In the genomic region with DNA sequence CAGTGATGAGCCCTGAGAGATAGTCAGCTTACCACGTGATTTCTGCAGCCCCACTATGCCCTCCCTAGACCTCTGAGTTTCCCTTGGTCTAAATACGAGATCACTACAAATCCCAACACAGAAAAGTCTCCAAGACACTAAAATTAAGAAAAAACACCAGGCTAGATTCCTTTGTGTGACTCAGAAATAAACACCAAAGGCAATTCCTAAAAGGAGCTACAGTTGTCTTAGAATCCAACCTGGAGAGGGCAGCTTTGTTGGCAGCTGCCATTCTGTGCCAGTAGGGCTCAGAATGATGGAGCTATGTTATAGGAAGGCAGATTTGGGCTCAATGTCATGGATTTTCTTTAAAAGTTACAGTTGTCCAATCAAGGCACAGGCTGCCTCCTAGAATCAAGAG, we compare ENCODE assay signal across 19 cellular contexts.
"Had no signal": no experiment of that assay in that cellular context is flagged by ENCODE, and none has a peak within 500 bp of the region (broad histone marks: within the 10 kb centered on the region; RNA-seq: fewer than 3 reads in every experiment).

No MANE protein-coding gene starts in this region.

- H3K9me3 ChIP-seq: SK-N-SH had no signal

- ATAC-seq: T-cell had no signal

- DNase-seq: KBM-7, NCI-H1048, NCI-H1105 treated with DMSO at 0.1 percent for 48 hours, NCI-H1417 treated with DMSO at 0.1 percent for 48 hours, NCI-H146, NCI-H1694 treated with DMSO at 0.1 percent for 48 hours, NCI-H1930, NCI-H2081, NCI-H2107, NCI-H2227 treated with DMSO at 0.1 percent for 48 hours, NCI-H524, NCI-H526 treated with DMSO at 0.1 percent for 48 hours, NCI-H748 treated with DMSO at 0.1 percent for 48 hours, SHP77, SK-N-SH, SW 1271, T-cell had no signal

- H3K4me2 ChIP-seq: SK-N-SH had no signal

- H3K27ac ChIP-seq: HL-60, RWPE1 had no signal
